ENCODE assay signal across 17 cellular contexts in the genomic region with DNA sequence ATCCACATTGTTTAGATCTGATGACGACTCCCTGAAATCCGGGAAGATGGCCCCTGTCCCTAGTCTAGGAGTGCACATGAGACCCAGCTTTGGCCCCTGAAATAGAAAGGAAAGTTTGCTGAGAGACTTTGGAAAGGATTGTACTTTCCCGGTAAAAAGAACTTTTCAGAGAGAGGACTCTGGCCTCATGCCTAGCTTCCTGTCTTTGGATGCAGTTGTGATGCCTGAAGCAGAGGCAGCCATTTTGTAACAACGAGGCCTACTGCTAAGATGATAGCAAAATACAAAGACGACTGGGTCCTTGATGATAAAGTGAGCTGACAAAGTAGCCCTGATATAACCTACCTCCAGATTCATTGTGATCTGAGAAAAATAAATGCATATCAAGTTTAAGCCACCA. TPM values are rescaled to one million over a fixed set of nuclear protein-coding genes. Genes with fewer than 3 reads are reported as not detected.
A peak's percentile ranks its signal among the peaks of the same experiment; 100 is the strongest.
DNase-seq lines count a peak whose midpoint lies in the region; ATAC-seq and TF ChIP-seq lines count a peak whose summit lies in the region.
"Had no signal": no experiment of that assay in that cellular context is flagged by ENCODE, and none has a peak within 500 bp of the region (broad histone marks: within the 10 kb centered on the region; RNA-seq: fewer than 3 reads in every experiment).

No MANE protein-coding gene starts in this region.

- DNase-seq in right atrium auricular region (ENCODE audit: low spot score) (no peak), Right ventricle myocardium inferior (ENCODE audit: missing footprints) (no peak), cerebellar nuclear complex (lab: John Stamatoyannopoulos, UW) (no peak)
- no peak for DNase-seq in activated CD8-positive, alpha-beta memory T cell treated with anti-CD3 and anti-CD28 coated beads, Interleukin-2, amount 50 U/mL, for 48 hours
- DNase-seq: 8988T; ACHN; CD4-positive, alpha-beta T cell; CD8-positive, alpha-beta memory T cell; DMS 273 treated with DMSO at 0.1 percent for 48 hours; DMS79; EL; GDM1; GOT3 had no signal

- intact Hi-C loops in Right ventricle myocardium inferior (cut with DNase I) = loop anchor here (5.0 kb wide), 1 partner anchor 65 kb away; no protein-coding TSS in a partner anchor

- H3K36me3 ChIP-seq in right atrium auricular region (no peaks in the 10 kb centered on the region), HEK293 (ENCODE audit: control insufficient read depth in 2 of 2, insufficient read depth in 1 of 2, low read length in 2 of 2) (no peaks in the 10 kb centered on the region)
- H3K36me3 ChIP-seq: HAP-1 had no signal

- ATAC-seq in Right ventricle myocardium inferior = no peak
- ATAC-seq: A549 had no signal

- H3K4me1 ChIP-seq in right atrium auricular region (peaks cover 0 to 64% of the 10 kb centered on the region in 2 donors), HEK293 (ENCODE audit: control insufficient read depth, insufficient read depth, low read length) (no peaks in the 10 kb centered on the region)
- H3K4me1 ChIP-seq: A549, HAP-1 had no signal

- TF ChIP-seq CTCF in right atrium auricular region (IDR thresholded peaks at IDR 0.05) (no peak), 22Rv1 (IDR thresholded peaks at IDR 0.05) (no peak), HEK293 (tag by site-specific recombination; IDR thresholded peaks at IDR 0.05) (no peak)

- H3K4me3 ChIP-seq in right atrium auricular region (no peak overlapping the region), HEK293 (ENCODE audit: low read depth, low read length) (no peak overlapping the region)
- H3K4me3 ChIP-seq: A549, HAP-1 had no signal

- H3K27me3 ChIP-seq in right atrium auricular region = no peaks in the 10 kb centered on the region

- POLR2A ChIA-PET in HEK293 (lab: Yijun Ruan, JAX) = no interaction called here

- CTCF ChIA-PET in HEK293 (lab: Yijun Ruan, JAX) = interaction anchor here (0.8 to 1.4 kb wide), 6 partner anchors 17 to 217 kb away, joined by 3 to 7 read pairs (median 3); no protein-coding TSS in a partner anchor

- H3K27ac ChIP-seq in right atrium auricular region (peak overlapping the region; percentile 2 to 33), 22Rv1 (peak overlapping the region; percentile 87; the same call in 1 of the 2 replicates), HEK293 (ENCODE audit: extremely low read depth, low read depth, low read length) (no peak overlapping the region)
- H3K27ac ChIP-seq: A549 had no signal

- H3K9me3 ChIP-seq in right atrium auricular region (no peaks in the 10 kb centered on the region), HEK293 (ENCODE audit: control insufficient read depth, insufficient read depth, low read depth, low read length) (no peaks in the 10 kb centered on the region)
- H3K9me3 ChIP-seq: A549, HAP-1 had no signal

TF ChIP-seq in HEK293, 187 proteins besides CTCF, POLR2A, EP300 and RAD21:
- TF ChIP-seq, protein P1, sequence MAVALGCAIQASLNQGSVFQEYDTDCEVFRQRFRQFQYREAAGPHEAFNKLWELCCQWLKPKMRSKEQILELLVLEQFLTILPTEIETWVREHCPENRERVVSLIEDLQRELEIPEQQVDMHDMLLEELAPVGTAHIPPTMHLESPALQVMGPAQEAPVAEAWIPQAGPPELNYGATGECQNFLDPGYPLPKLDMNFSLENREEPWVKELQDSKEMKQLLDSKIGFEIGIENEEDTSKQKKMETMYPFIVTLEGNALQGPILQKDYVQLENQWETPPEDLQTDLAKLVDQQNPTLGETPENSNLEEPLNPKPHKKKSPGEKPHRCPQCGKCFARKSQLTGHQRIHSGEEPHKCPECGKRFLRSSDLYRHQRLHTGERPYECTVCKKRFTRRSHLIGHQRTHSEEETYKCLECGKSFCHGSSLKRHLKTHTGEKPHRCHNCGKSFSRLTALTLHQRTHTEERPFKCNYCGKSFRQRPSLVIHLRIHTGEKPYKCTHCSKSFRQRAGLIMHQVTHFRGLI (tag by site-specific recombination; IDR thresholded peaks at IDR 0.05) = no peak
- TF ChIP-seq, protein P2, sequence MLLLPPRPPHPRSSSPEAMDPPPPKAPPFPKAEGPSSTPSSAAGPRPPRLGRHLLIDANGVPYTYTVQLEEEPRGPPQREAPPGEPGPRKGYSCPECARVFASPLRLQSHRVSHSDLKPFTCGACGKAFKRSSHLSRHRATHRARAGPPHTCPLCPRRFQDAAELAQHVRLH (tag by site-specific recombination; IDR thresholded peaks at IDR 0.05) = peak; percentile 37; the same call in 1 of the 2 replicates

RNA-seq across cellular contexts. Expression of a gene that starts 6.9 kb away (rescaled TPM):
- 10 to 100 TPM; 36.7 to 47.4 TPM for total RNA-seq in right atrium auricular region
- 10.9 TPM for total RNA-seq in Right ventricle myocardium inferior

RNA-seq across cellular contexts. Expression of a gene that starts 42.3 kb away (rescaled TPM):
- total RNA-seq in right atrium auricular region (10 to 100 TPM; 41.1 to 53.7 TPM), Right ventricle myocardium inferior (70.1 TPM)

RNA-seq across cellular contexts. Expression of a gene that starts 53.4 kb away (rescaled TPM):
- total RNA-seq in right atrium auricular region (10 to 100 TPM; 55.0 to 59.5 TPM), Right ventricle myocardium inferior (79.4 TPM)
